ENCODE assay signal across 13 cellular contexts in genomic region chr2:39135678-39136259, GRCh38. TPM values are rescaled to one million over a fixed set of nuclear protein-coding genes. Genes with fewer than 3 reads are reported as not detected.
DNase-seq lines count a peak whose midpoint lies in the region; TF ChIP-seq lines count a peak whose summit lies in the region.
"Had no signal": no experiment of that assay in that cellular context is flagged by ENCODE, and none has a peak within 500 bp of the region (broad histone marks: within the 10 kb centered on the region; RNA-seq: fewer than 3 reads in every experiment).

No MANE protein-coding gene starts in this region.

- no peaks in the 10 kb centered on the region for H3K27me3 ChIP-seq in Caco-2 (replicated peaks; ENCODE audit: control insufficient read depth, insufficient read depth, low read length)
- H3K27me3 ChIP-seq in Peyer's patch = no peaks in the 10 kb centered on the region

- intact Hi-C loops in Caco-2 (cut with micrococcal nuclease; ENCODE audit: unreplicated experiment) = no loop called here

- H3K27me3 Mint-ChIP-seq in activated naive CD8-positive, alpha-beta T cell = no peaks in the 10 kb centered on the region
- H3K27me3 Mint-ChIP-seq in stimulated activated naive CD8-positive, alpha-beta T cell treated with anti-CD3 and anti-CD28 coated beads, Interleukin-15, Interleukin-2, amounts not matched to agents 100 ng/mL and 50 ng/mL, for 24 hours = no peaks in the 10 kb centered on the region
- no peaks in the 10 kb centered on the region for H3K27me3 Mint-ChIP-seq in Caco-2 (ENCODE audit: insufficient read depth, unreplicated experiment)

- no peaks in the 10 kb centered on the region for H3K36me3 Mint-ChIP-seq in activated naive CD8-positive, alpha-beta T cell
- H3K36me3 Mint-ChIP-seq in stimulated activated naive CD8-positive, alpha-beta T cell treated with anti-CD3 and anti-CD28 coated beads, Interleukin-15, Interleukin-2, amounts not matched to agents 100 ng/mL and 50 ng/mL, for 24 hours (ENCODE audit: low read depth) = no peaks in the 10 kb centered on the region
- no peaks in the 10 kb centered on the region for H3K36me3 Mint-ChIP-seq in Caco-2 (ENCODE audit: insufficient read depth, unreplicated experiment)

- H3K27ac Mint-ChIP-seq in activated naive CD8-positive, alpha-beta T cell = peak overlapping the region; percentile 90
- peak overlapping the region; percentile 45 for H3K27ac Mint-ChIP-seq in stimulated activated naive CD8-positive, alpha-beta T cell treated with anti-CD3 and anti-CD28 coated beads, Interleukin-15, Interleukin-2, amounts not matched to agents 100 ng/mL and 50 ng/mL, for 24 hours
- no peak overlapping the region for H3K27ac Mint-ChIP-seq in Caco-2 (ENCODE audit: unreplicated experiment)

- no peaks in the 10 kb centered on the region for H3K9me3 Mint-ChIP-seq in activated naive CD8-positive, alpha-beta T cell (ENCODE audit: low read depth)
- H3K9me3 Mint-ChIP-seq in stimulated activated naive CD8-positive, alpha-beta T cell treated with anti-CD3 and anti-CD28 coated beads, Interleukin-15, Interleukin-2, amounts not matched to agents 100 ng/mL and 50 ng/mL, for 24 hours = no peaks in the 10 kb centered on the region
- no peaks in the 10 kb centered on the region for H3K9me3 Mint-ChIP-seq in Caco-2 (ENCODE audit: unreplicated experiment)
- H3K9me3 Mint-ChIP-seq: immature natural killer cell had no signal

- DNase-seq in activated T-cell treated with anti-CD3 and anti-CD28 coated beads for 4 hours (peak; percentile 14), OCI-M1 (lab: John Stamatoyannopoulos, UW) (peak; percentile 85), Caco-2 (no peak), midbrain (lab: John Stamatoyannopoulos, UW) (no peak), Peyer's patch (no peak)
- no peak for DNase-seq in activated T-cell treated with anti-CD3 and anti-CD28 coated beads, Interleukin-2, amount 50 U/mL, for 1 hour
- DNase-seq: immature natural killer cell, lower lobe of right lung, NCI-H2029, NCI-H526 treated with DMSO at 0.1 percent for 48 hours, retina had no signal

- no peak overlapping the region for H3K27ac ChIP-seq in Peyer's patch
- H3K27ac ChIP-seq: lower lobe of right lung had no signal

- no peak for TF ChIP-seq POLR2A in Peyer's patch (IDR thresholded peaks at IDR 0.05)

- H3K9me3 ChIP-seq in Caco-2 (no peaks in the 10 kb centered on the region), Peyer's patch (no peaks in the 10 kb centered on the region)
- H3K9me3 ChIP-seq: lower lobe of right lung had no signal

- no peak for TF ChIP-seq CTCF in Caco-2 (IDR thresholded peaks at IDR 0.05; ENCODE audit: insufficient read depth in 1 of 2, low read depth in 1 of 2, low read length in 1 of 2, severe bottlenecking in 1 of 2, unreplicated experiment in 1 of 2)
- no peak for TF ChIP-seq CTCF in Peyer's patch (IDR thresholded peaks at IDR 0.05)

- H3K4me3 ChIP-seq in Caco-2 (ENCODE audit: low read depth, low read length) = no peak overlapping the region
- no peak overlapping the region for H3K4me3 ChIP-seq in Peyer's patch
- H3K4me3 ChIP-seq: lower lobe of right lung had no signal

- POLR2A ChIA-PET in Caco-2 (lab: Charles Lee) = no interaction called here

- H3K4me1 ChIP-seq in Caco-2 (peaks cover 23% of the 10 kb centered on the region), Peyer's patch (no peaks in the 10 kb centered on the region)

- peak overlapping the region; percentile 71 for H3K4me3 Mint-ChIP-seq in activated naive CD8-positive, alpha-beta T cell
- peak overlapping the region; percentile 42 for H3K4me3 Mint-ChIP-seq in stimulated activated naive CD8-positive, alpha-beta T cell treated with anti-CD3 and anti-CD28 coated beads, Interleukin-15, Interleukin-2, amounts not matched to agents 100 ng/mL and 50 ng/mL, for 24 hours
- no peak overlapping the region for H3K4me3 Mint-ChIP-seq in Caco-2 (ENCODE audit: unreplicated experiment)

- no TSS peak for BruUV-seq in Caco-2 (replicated peaks; lab: Mats Ljungman, UMichigan)

- CTCF ChIA-PET in Caco-2 (lab: Charles Lee) = no interaction called here

- H3K36me3 ChIP-seq in Caco-2 (ENCODE audit: control insufficient read depth, insufficient read depth, low read length) = no peaks in the 10 kb centered on the region
- H3K36me3 ChIP-seq in Peyer's patch = no peaks in the 10 kb centered on the region
- H3K36me3 ChIP-seq: lower lobe of right lung had no signal

- H3K4me1 Mint-ChIP-seq in activated naive CD8-positive, alpha-beta T cell (ENCODE audit: low read depth) = peaks cover 45% of the 10 kb centered on the region
- H3K4me1 Mint-ChIP-seq in stimulated activated naive CD8-positive, alpha-beta T cell treated with anti-CD3 and anti-CD28 coated beads, Interleukin-15, Interleukin-2, amounts not matched to agents 100 ng/mL and 50 ng/mL, for 24 hours (ENCODE audit: low read depth) = peaks cover 39% of the 10 kb centered on the region
- H3K4me1 Mint-ChIP-seq in Caco-2 (ENCODE audit: low read depth, unreplicated experiment) = peaks cover 17% of the 10 kb centered on the region

RNA-seq across cellular contexts. Expression of gene SOS1, which starts 14.9 kb away (rescaled TPM):
- total RNA-seq in Caco-2 (2022) (49.7 and 50.1 TPM in 2 replicates), Peyer's patch (10 to 100 TPM; 38.7 to 49.1 (median 40.8) TPM)

Comparison
In these comparisons a context has a peak if more than half of its experiments do, and no peak if none do; other contexts are left out.
1. DNase-seq: peak in activated T-cell treated with anti-CD3 and anti-CD28 coated beads for 4 hours (single experiment) and OCI-M1 (single experiment); none in activated T-cell treated with anti-CD3 and anti-CD28 coated beads, Interleukin-2, amount 50 U/mL, for 1 hour (single experiment), Caco-2 (0 of 2), midbrain (single experiment) and Peyer's patch (0 of 3).